ENCODE assay signal across 25 cellular contexts in the genomic region with DNA sequence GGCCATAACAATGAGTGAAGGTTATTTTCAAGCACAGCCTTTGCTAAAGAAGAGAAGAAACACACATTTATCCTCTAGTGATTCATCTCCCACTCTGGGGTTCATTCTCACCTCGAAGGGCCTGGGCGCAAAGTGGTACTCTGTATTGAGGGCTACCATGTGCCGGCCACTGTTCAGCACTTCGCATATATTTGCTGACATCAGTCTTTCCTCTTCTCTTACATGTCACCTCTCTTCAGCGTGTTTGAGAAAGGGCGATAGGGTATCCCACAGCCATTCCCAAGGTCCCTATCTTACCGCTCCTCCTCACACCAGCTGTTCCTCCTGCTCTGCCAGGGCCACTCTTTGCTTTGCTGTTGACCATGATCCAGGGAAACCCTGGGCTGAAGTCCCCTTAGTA. TPM values are rescaled to one million over a fixed set of nuclear protein-coding genes. Genes with fewer than 3 reads are reported as not detected.
DNase-seq lines count a peak whose midpoint lies in the region; ATAC-seq, FAIRE-seq and TF ChIP-seq lines count a peak whose summit lies in the region.
"Had no signal": no experiment of that assay in that cellular context is flagged by ENCODE, and none has a peak within 500 bp of the region (broad histone marks: within the 10 kb centered on the region; RNA-seq: fewer than 3 reads in every experiment).

No MANE protein-coding gene starts in this region.

- no TSS peak for BruUV-seq in K562 (replicated peaks; lab: Mats Ljungman, UMichigan)

- CTCF ChIA-PET in A549 (lab: Yijun Ruan, JAX): interaction anchor here (0.8 to 1.7 kb wide), 2 partner anchors 10 to 64 kb away, joined by 3 to 5 read pairs; no protein-coding TSS in a partner anchor
- CTCF ChIA-PET in K562 (lab: Yijun Ruan, JAX; ENCODE audit: low intra/inter-chr PET ratio): no interaction called here
- CTCF ChIA-PET in activated CD8-positive, alpha-beta memory T cell treated with anti-CD3 and anti-CD28 coated beads, Interleukin-2, amount 10 ng/mL, durations not matched to agents 7 days and 5 days (lab: Charles Lee): no interaction called here

- in situ Hi-C loops in K562 (cut with MboI): no loop called here

- H3K4me1 ChIP-seq in A549 (no peaks in the 10 kb centered on the region), K562 (replicated peaks in 1 of 2; ENCODE audit: control insufficient read depth in 2 of 2, insufficient read depth in 2 of 2, low read length in 2 of 2) (peaks cover 4 to 16% of the 10 kb centered on the region in 2 experiments)
- H3K4me1 ChIP-seq: BE2C had no signal

- H3K9ac ChIP-seq in K562 (ENCODE audit: insufficient read depth in 1 of 2, low read depth in 2 of 2, low read length in 2 of 2): no peak overlapping the region
- H3K9ac ChIP-seq: BLaER1 had no signal

- H3K9me1 ChIP-seq in K562 (ENCODE audit: control insufficient read depth, insufficient read depth, low read length): no peaks in the 10 kb centered on the region

- 86% methylated on average over 7 of the region's 7 CpGs for WGBS in A549 (ENCODE audit: missing lambda C conversion rate)
- WGBS in K562 (ENCODE audit: insufficient coverage, low coverage, missing lambda C conversion rate): 83% methylated on average over 7 of the region's 7 CpGs

- no peaks in the 10 kb centered on the region for H3K36me3 Mint-ChIP-seq in activated CD8-positive, alpha-beta memory T cell treated with anti-CD3 and anti-CD28 coated beads, Interleukin-2, amount 10 ng/mL, durations not matched to agents 7 days and 5 days
- H3K36me3 Mint-ChIP-seq: CD14-positive monocyte; CD4-positive, alpha-beta memory T cell; CD4-positive, CD25-positive, alpha-beta regulatory T cell had no signal

- TF ChIP-seq EP300 in A549 (IDR thresholded peaks at IDR 0.05) (no peak), K562 (IDR thresholded peaks at IDR 0.05; ENCODE audit: low read length) (no peak)

- no peaks in the 10 kb centered on the region for H3K27me3 ChIP-seq in K562 (ENCODE audit: control insufficient read depth in 2 of 2, insufficient read depth in 2 of 2, low read length in 2 of 2)
- H3K27me3 ChIP-seq: BE2C, BLaER1 had no signal

- ATAC-seq in A549 (no peak), K562 (no peak)
- ATAC-seq in activated CD8-positive, alpha-beta memory T cell treated with anti-CD3 and anti-CD28 coated beads, Interleukin-2, amount 10 ng/mL, durations not matched to agents 7 days and 5 days: no peak

- TF ChIP-seq POLR2A in A549 (IDR thresholded peaks at IDR 0.05; ENCODE audit: low read length): no peak
- no peak for TF ChIP-seq POLR2A in K562 (conservative IDR thresholded peaks at IDR 0.05)

- TF ChIP-seq CTCF in A549 (IDR thresholded peaks at IDR 0.05) (no peak), K562 (IDR thresholded peaks at IDR 0.05 in 2 of 3, conservative IDR thresholded peaks at IDR 0.05 in 1 of 3; ENCODE audit: insufficient read depth in 2 of 3, low read depth in 1 of 3, low read length in 3 of 3) (no peak)

- DNase-seq in DMS 273 (lab: John Stamatoyannopoulos, UW; ENCODE audit: unreplicated experiment): peak; percentile 28
- DNase-seq in DMS 273 treated with DMSO at 0.1 percent for 48 hours (lab: John Stamatoyannopoulos, UW): no peak
- DNase-seq in A549 (ENCODE audit: low read depth in 1 of 2, low spot score in 1 of 2): no peak
- DNase-seq in K562 (ENCODE audit: extremely low read depth in 1 of 4, low spot score in 3 of 4): no peak
- peak; percentile 31 for DNase-seq in myocyte (ENCODE audit: low read depth)
- DNase-seq in COLO829 (ENCODE audit: low spot score): no peak
- DNase-seq in activated CD8-positive, alpha-beta memory T cell treated with anti-CD3 and anti-CD28 coated beads, Interleukin-2, amount 10 ng/mL, durations not matched to agents 7 days and 5 days: no peak
- DNase-seq: ACHN; BE2C; C1 segment of cervical spinal cord; Caco-2; Calu3; CD4-positive, alpha-beta memory T cell; CD4-positive, CD25-positive, alpha-beta regulatory T cell; CD8-positive, alpha-beta memory T cell; DMS79 treated with DMSO at 0.1 percent for 48 hours; GF-D8 had no signal

- H3K36me3 ChIP-seq in K562 (ENCODE audit: control insufficient read depth, insufficient read depth, low read length): no peaks in the 10 kb centered on the region
- H3K36me3 ChIP-seq: BE2C, BLaER1 had no signal

- H3K27ac Mint-ChIP-seq in activated CD8-positive, alpha-beta memory T cell treated with anti-CD3 and anti-CD28 coated beads, Interleukin-2, amount 10 ng/mL, durations not matched to agents 7 days and 5 days: no peak overlapping the region
- H3K27ac Mint-ChIP-seq: CD4-positive, alpha-beta memory T cell; CD8-positive, alpha-beta memory T cell had no signal

- no peak for FAIRE-seq in A549 (lab: Jason Lieb, UNC)
- FAIRE-seq in K562 (lab: Jason Lieb, UNC): no peak
- FAIRE-seq: D721Med, G401.6, GM12891, GM19239 had no signal

- intact Hi-C loops in K562 (cut with micrococcal nuclease): no loop called here

- no peak overlapping the region for H3K4me3 ChIP-seq in A549
- no peak overlapping the region for H3K4me3 ChIP-seq in K562
- H3K4me3 ChIP-seq: BLaER1 had no signal

- H2AFZ ChIP-seq in K562 (ENCODE audit: low read depth, low read length): no peak overlapping the region

- H3K9me3 ChIP-seq in A549 (no peaks in the 10 kb centered on the region), K562 (replicated peaks; ENCODE audit: control insufficient read depth, insufficient read depth, low read depth, low read length) (no peaks in the 10 kb centered on the region)
- H3K9me3 ChIP-seq: BE2C, Caco-2 had no signal

- POLR2A ChIA-PET in A549 (lab: Yijun Ruan, JAX) (no interaction called here), K562 (lab: Yijun Ruan, JAX) (no interaction called here)

- H3K4me2 ChIP-seq in A549 (no peak overlapping the region), K562 (ENCODE audit: insufficient read depth, low read length) (no peak overlapping the region)
- H3K4me2 ChIP-seq: BLaER1 had no signal

- no peaks in the 10 kb centered on the region for H3K9me3 Mint-ChIP-seq in activated CD8-positive, alpha-beta memory T cell treated with anti-CD3 and anti-CD28 coated beads, Interleukin-2, amount 10 ng/mL, durations not matched to agents 7 days and 5 days (ENCODE audit: low read depth)
- H3K9me3 Mint-ChIP-seq: CD4-positive, alpha-beta memory T cell; CD8-positive, alpha-beta memory T cell had no signal

- H3K4me3 Mint-ChIP-seq in activated CD8-positive, alpha-beta memory T cell treated with anti-CD3 and anti-CD28 coated beads, Interleukin-2, amount 10 ng/mL, durations not matched to agents 7 days and 5 days: no peak overlapping the region
- H3K4me3 Mint-ChIP-seq: CD14-positive monocyte; CD4-positive, alpha-beta memory T cell; CD4-positive, CD25-positive, alpha-beta regulatory T cell; CD8-positive, alpha-beta memory T cell had no signal

- no peaks in the 10 kb centered on the region for H3K79me2 ChIP-seq in K562 (ENCODE audit: control insufficient read depth, insufficient read depth, low read length)

- no peaks in the 10 kb centered on the region for H4K20me1 ChIP-seq in K562 (replicated peaks; ENCODE audit: control insufficient read depth, insufficient read depth, low read length)
- H4K20me1 ChIP-seq: BLaER1 had no signal

- no peaks in the 10 kb centered on the region for H3K4me1 Mint-ChIP-seq in activated CD8-positive, alpha-beta memory T cell treated with anti-CD3 and anti-CD28 coated beads, Interleukin-2, amount 10 ng/mL, durations not matched to agents 7 days and 5 days
- H3K4me1 Mint-ChIP-seq: CD8-positive, alpha-beta memory T cell had no signal

- H3K27ac ChIP-seq in A549: no peak overlapping the region
- no peak overlapping the region for H3K27ac ChIP-seq in K562 (ENCODE audit: extremely low read depth, low read depth, low read length)
- H3K27ac ChIP-seq: 22Rv1, BLaER1 had no signal

- TF ChIP-seq RAD21 in A549 (conservative IDR thresholded peaks at IDR 0.05 in 1 of 2, IDR thresholded peaks at IDR 0.05 in 1 of 2) (no peak), K562 (CRISPR knock-in tag; conservative IDR thresholded peaks at IDR 0.05 in 1 of 2, IDR thresholded peaks at IDR 0.05 in 1 of 2) (no peak)

- H3K27me3 Mint-ChIP-seq in activated CD8-positive, alpha-beta memory T cell treated with anti-CD3 and anti-CD28 coated beads, Interleukin-2, amount 10 ng/mL, durations not matched to agents 7 days and 5 days: peaks cover 13% of the 10 kb centered on the region

TF ChIP-seq in A549, 52 proteins besides CTCF, POLR2A, EP300 and RAD21:
- TF ChIP-seq JUN (IDR thresholded peaks at IDR 0.05) (no peak), MAFK (IDR thresholded peaks at IDR 0.05; ENCODE audit: partially characterized antibody) (peak; percentile 60)

TF ChIP-seq in K562, 482 proteins besides CTCF, POLR2A, EP300 and RAD21 (continues in another document):
- TF ChIP-seq MAFF (IDR thresholded peaks at IDR 0.05; ENCODE audit: low read length) (0 out of 2 replicates have a peak, but pooled peaks have one; percentile 3), ZNF316 (IDR thresholded peaks at IDR 0.05) (peak; percentile 55; the same call in 1 of the 2 replicates)

RNA-seq across cellular contexts. Expression of gene ECHDC3, which starts 48.8 kb away (rescaled TPM):
- polyA plus RNA-seq in A549 (2011; rRNA removed) (6.0 and 7.9 TPM in 2 replicates), A549 (2017; fragmentation: RNase III; extraction: RNeasy Plus Mini Kit Qiagen cat#74134 plus additional on column Dnase treatment) (6.1 to 6.9 TPM (median 6.3 TPM) in 3 replicates), K562 (2011; rRNA removed) (16.1 and 21.9 TPM in 2 replicates), K562 (2014; fragmentation: Illumina TruSeq; extraction: Trizol) (15.7 and 17.1 TPM in 2 replicates), K562 (2014; fragmentation: Nextera tagmentation; extraction: Ambion mirVana) (under 1 TPM; 0.53 to 0.67 TPM), K562 (2014; rRNA removed) (10.0 and 17.7 TPM in 2 replicates)
- 11.1 and 17.9 TPM in 2 replicates for polyA plus RNA-seq in A549 (2012; cell fraction: cytosol; rRNA removed)
- 11.7 and 13.2 TPM in 2 replicates for polyA plus RNA-seq in A549 (2012; cell fraction: nucleus; rRNA removed)
- 6.9 and 9.6 TPM in 2 replicates for polyA minus RNA-seq in A549 (2011; rRNA and poly(A)+ RNA removed)
- 4.0 and 10.2 TPM in 2 replicates for total RNA-seq in K562 (2011; cell fraction: chromatin; rRNA removed; ENCODE audit: low replicate concordance)
- total RNA-seq in K562 (2011; cell fraction: nucleolus; rRNA removed): 9.7 and 10.3 TPM in 2 replicates
- 5.5 and 5.7 TPM in 2 replicates for total RNA-seq in K562 (2011; cell fraction: nucleoplasm; rRNA removed)
- total RNA-seq in K562 (2014; rRNA removed) (19.4 and 25.7 TPM in 2 replicates), K562 (2014; rRNA removed; fragmentation: Illumina TruSeq; extraction: Trizol) (8.9 and 9.0 TPM in 2 replicates), K562 (2015; rRNA removed; fragmentation: Illumina TruSeq; extraction: Trizol) (12.6 and 14.0 TPM in 2 replicates), K562 (2021) (17.3 and 17.9 TPM in 2 replicates), myocyte (1.3 and 2.4 TPM in 2 replicates)
- polyA plus RNA-seq in K562 (2011; cell fraction: cytosol; rRNA removed): 17.5 and 35.2 TPM in 2 replicates
- 14.3 and 27.7 TPM in 2 replicates for polyA plus RNA-seq in K562 (2011; cell fraction: nucleus; rRNA removed)
- 8.6 and 12.1 TPM in 2 replicates for polyA plus RNA-seq in K562 (2012)
- polyA minus RNA-seq in K562 (2011; rRNA and poly(A)+ RNA removed): 8.7 and 16.4 TPM in 2 replicates
- 7.0 and 9.4 TPM in 2 replicates for polyA minus RNA-seq in K562 (2011; cell fraction: cytosol; rRNA and poly(A)+ RNA removed)
- polyA minus RNA-seq in K562 (2011; cell fraction: nucleus; rRNA and poly(A)+ RNA removed): 7.4 and 10.4 TPM in 2 replicates
- 0.74 TPM for polyA plus RNA-seq in myocyte (2012)
- under 1 TPM in 1 of 2 experiments, not detected in 1; 0.16 TPM for total RNA-seq in activated CD8-positive, alpha-beta memory T cell treated with anti-CD3 and anti-CD28 coated beads, Interleukin-2, amount 10 ng/mL, durations not matched to agents 7 days and 5 days
- total RNA-seq: A172 had no signal

Comparison
In these comparisons a context has a peak if more than half of its experiments do, and no peak if none do; other contexts are left out.
1. DNase-seq: peak in DMS 273 (single experiment) and myocyte (single experiment); none in DMS 273 treated with DMSO at 0.1 percent for 48 hours (single experiment), A549 (0 of 2), K562 (0 of 4), COLO829 (single experiment) and activated CD8-positive, alpha-beta memory T cell treated with anti-CD3 and anti-CD28 coated beads, Interleukin-2, amount 10 ng/mL, durations not matched to agents 7 days and 5 days (single experiment).